ENCODE assay signal across 10 cellular contexts in the genomic region with DNA sequence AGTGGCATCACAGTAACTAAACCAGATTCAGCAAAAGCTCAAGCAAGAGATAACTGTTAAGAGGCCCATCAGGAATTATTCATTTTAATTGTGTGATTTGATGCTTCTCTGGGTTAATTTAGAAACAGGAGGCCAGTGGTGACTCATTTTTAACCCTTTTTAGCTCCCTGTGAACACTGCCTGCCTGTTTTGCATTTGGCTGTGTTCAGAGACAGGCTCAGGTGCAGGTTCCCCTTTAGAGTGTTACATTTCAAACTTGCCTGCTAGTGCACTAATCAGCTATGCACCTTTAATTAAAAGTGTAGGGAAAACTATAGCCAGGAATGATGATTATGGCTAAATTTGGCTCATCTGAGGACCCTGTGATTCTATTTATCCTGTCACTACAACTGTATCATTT. TPM values are rescaled to one million over a fixed set of nuclear protein-coding genes. Genes with fewer than 3 reads are reported as not detected.
DNase-seq lines count a peak whose midpoint lies in the region; ATAC-seq and TF ChIP-seq lines count a peak whose summit lies in the region.
"Had no signal": no experiment of that assay in that cellular context is flagged by ENCODE, and none has a peak within 500 bp of the region (broad histone marks: within the 10 kb centered on the region; RNA-seq: fewer than 3 reads in every experiment).

No MANE protein-coding gene starts in this region.

- peaks cover 98% of the 10 kb centered on the region for H3K4me1 ChIP-seq in Karpas-422 (ENCODE audit: low read length)
- peaks cover 8 to 37% (median 15%) of the 10 kb centered on the region in 3 donors for H3K4me1 ChIP-seq in esophagus squamous epithelium
- H3K4me1 ChIP-seq: Caco-2 had no signal

- peaks cover 94% of the 10 kb centered on the region for H3K79me2 ChIP-seq in Karpas-422 (ENCODE audit: low read length)

- intact Hi-C loops in esophagus squamous epithelium (cut with DNase I) = no loop called here

- no peak overlapping the region for H2AFZ ChIP-seq in Karpas-422 (ENCODE audit: low read length)

- H3K4me2 ChIP-seq in Karpas-422 (ENCODE audit: low read depth, low read length, poor library complexity, severe bottlenecking) = peak overlapping the region; percentile 87

- H3K9ac ChIP-seq in Karpas-422 (ENCODE audit: low read length) = peak overlapping the region; percentile 67

- H3K27me3 ChIP-seq in Karpas-422 (ENCODE audit: low read length) (no peaks in the 10 kb centered on the region), esophagus squamous epithelium (no peaks in the 10 kb centered on the region)

- peak; percentile 23 for DNase-seq in stimulated activated CD4-positive, alpha-beta T cell treated with anti-CD3 and anti-CD28 coated beads, Interleukin-4, amount 100 ng/mL, for 24 hours
- DNase-seq in stimulated activated CD4-positive, alpha-beta T cell treated with anti-CD3 and anti-CD28 coated beads, Interleukin-2, amount 100 ng/mL, for 48 hours = no peak
- DNase-seq in Karpas-422 (peak; percentile 90), islet precursor cell (no peak), esophagus squamous epithelium (lab: John Stamatoyannopoulos, UW) (no peak)
- no peak for DNase-seq in effector CD4-positive, alpha-beta T cell
- no peak for DNase-seq in activated CD4-positive, alpha-beta T cell treated with anti-CD3 and anti-CD28 coated beads, Interleukin-2, amount 50 U/mL, for 48 hours
- DNase-seq: Caco-2, kidney glomerular epithelial cell had no signal

- H3K27ac ChIP-seq in Karpas-422 (ENCODE audit: low read length) (peak overlapping the region; percentile 95), esophagus squamous epithelium (no peak overlapping the region)

- H3K9me2 ChIP-seq in Karpas-422 (replicated peaks; ENCODE audit: insufficient read depth, low read length) = no peaks in the 10 kb centered on the region

- no peaks in the 10 kb centered on the region for H3K36me3 ChIP-seq in Karpas-422 (ENCODE audit: insufficient read depth, low read length)
- H3K36me3 ChIP-seq in esophagus squamous epithelium = no peaks in the 10 kb centered on the region

- peak; percentile 49 for ATAC-seq in GM21825 (IDR thresholded peaks at IDR 0.05; ENCODE audit: unreplicated experiment)

- H3K9me3 ChIP-seq in Karpas-422 (ENCODE audit: low read length) = no peaks in the 10 kb centered on the region
- no peaks in the 10 kb centered on the region for H3K9me3 ChIP-seq in esophagus squamous epithelium
- H3K9me3 ChIP-seq: Caco-2 had no signal

- H4K20me1 ChIP-seq in Karpas-422 (ENCODE audit: insufficient read depth, low read depth, low read length) = no peaks in the 10 kb centered on the region

- H3K4me3 ChIP-seq in Karpas-422 (ENCODE audit: low read length) (peak overlapping the region; percentile 72), esophagus squamous epithelium (no peak overlapping the region)

- no peak for TF ChIP-seq POLR2A in esophagus squamous epithelium (IDR thresholded peaks at IDR 0.05)

- no peak for TF ChIP-seq CTCF in esophagus squamous epithelium (IDR thresholded peaks at IDR 0.05)

RNA-seq across cellular contexts. Expression of gene STAMBPL1, which starts 6.5 kb away (rescaled TPM):
- total RNA-seq in Karpas-422 (2014; rRNA removed; shearing (Covaris generic); ENCODE audit: low replicate concordance) = 38.5 and 44.8 TPM in 2 replicates
- 10 to 100 TPM in 2 of 4 donors, 1 to 10 TPM in 2; 3.5 to 21.0 (median 7.6) TPM for total RNA-seq in esophagus squamous epithelium

RNA-seq across cellular contexts. Expression of gene ANKRD22, which starts 34.9 kb away (rescaled TPM):
- total RNA-seq in Karpas-422 (2014; rRNA removed; shearing (Covaris generic); ENCODE audit: low replicate concordance) = not detected in 2 replicates
- 10 to 100 TPM; 26.3 to 43.5 (median 31.5) TPM for total RNA-seq in esophagus squamous epithelium
- total RNA-seq: Caco-2 had no signal

Comparison
In these comparisons a context has a peak if more than half of its experiments do, and no peak if none do; other contexts are left out.
1. DNase-seq: peak in stimulated activated CD4-positive, alpha-beta T cell treated with anti-CD3 and anti-CD28 coated beads, Interleukin-4, amount 100 ng/mL, for 24 hours (single experiment) and Karpas-422 (single experiment); none in stimulated activated CD4-positive, alpha-beta T cell treated with anti-CD3 and anti-CD28 coated beads, Interleukin-2, amount 100 ng/mL, for 48 hours (0 of 2), effector CD4-positive, alpha-beta T cell (single experiment), islet precursor cell (single experiment), esophagus squamous epithelium (single experiment) and activated CD4-positive, alpha-beta T cell treated with anti-CD3 and anti-CD28 coated beads, Interleukin-2, amount 50 U/mL, for 48 hours (0 of 2).
2. RNA of gene ANKRD22, which starts 34.9 kb away (total RNA-seq): 26.3 to 43.5 TPM in esophagus squamous epithelium; not detected in Karpas-422; every median in the first group is over 10 times any median in the second.